8 cellular contexts compared by ENCODE assay signal in genomic region chr15:70100495-70101331, GRCh38. TPM values are rescaled to one million over a fixed set of nuclear protein-coding genes. Genes with fewer than 3 reads are reported as not detected.
DNase-seq lines count a peak whose midpoint lies in the region; ATAC-seq and TF ChIP-seq lines count a peak whose summit lies in the region.

No MANE protein-coding gene starts in this region.

- peaks cover 16% of the 10 kb centered on the region for H3K4me1 ChIP-seq in HUES64 (ENCODE audit: insufficient read depth, low read length)
- H3K4me1 ChIP-seq in iPS-15b (ENCODE audit: control insufficient read depth, insufficient read depth, low read length) = peaks cover 14% of the 10 kb centered on the region

- H3K4me3 Mint-ChIP-seq in activated naive CD8-positive, alpha-beta T cell treated with anti-CD3 and anti-CD28 coated beads, Interleukin-2, amount 10 ng/mL, durations not matched to agents 7 days and 5 days = peak overlapping the region; percentile 99

- no peaks in the 10 kb centered on the region for H3K9me3 Mint-ChIP-seq in activated naive CD8-positive, alpha-beta T cell treated with anti-CD3 and anti-CD28 coated beads, Interleukin-2, amount 10 ng/mL, durations not matched to agents 7 days and 5 days

- no peaks in the 10 kb centered on the region for H3K36me3 ChIP-seq in HUES64 (ENCODE audit: insufficient read depth, low read length)
- no peaks in the 10 kb centered on the region for H3K36me3 ChIP-seq in iPS-15b (ENCODE audit: control insufficient read depth, insufficient read depth, low read length)

- no peaks in the 10 kb centered on the region for H3K9me3 ChIP-seq in HUES64 (ENCODE audit: insufficient read depth, low read depth, low read length)
- H3K9me3 ChIP-seq in iPS-15b (ENCODE audit: control insufficient read depth, insufficient read depth, low read length) = no peaks in the 10 kb centered on the region

- peaks cover 38% of the 10 kb centered on the region for H3K4me1 Mint-ChIP-seq in activated naive CD8-positive, alpha-beta T cell treated with anti-CD3 and anti-CD28 coated beads, Interleukin-2, amount 10 ng/mL, durations not matched to agents 7 days and 5 days

- no peaks in the 10 kb centered on the region for H3K36me3 Mint-ChIP-seq in activated naive CD8-positive, alpha-beta T cell treated with anti-CD3 and anti-CD28 coated beads, Interleukin-2, amount 10 ng/mL, durations not matched to agents 7 days and 5 days

- H3K27me3 Mint-ChIP-seq in activated naive CD8-positive, alpha-beta T cell treated with anti-CD3 and anti-CD28 coated beads, Interleukin-2, amount 10 ng/mL, durations not matched to agents 7 days and 5 days = peaks cover 7% of the 10 kb centered on the region

- no peak for TF ChIP-seq CTCF in C4-2B (conservative IDR thresholded peaks at IDR 0.05)

- H3K9ac ChIP-seq in HUES64 (ENCODE audit: low read depth, low read length) = peak overlapping the region; percentile 11; the same call in 1 of the 2 replicates
- no peak overlapping the region for H3K9ac ChIP-seq in iPS-15b (ENCODE audit: low read depth, low read length)

- H3K27ac ChIP-seq in C4-2B = peak overlapping the region; percentile 95
- no peak overlapping the region; the same call in 1 of the 2 replicates for H3K27ac ChIP-seq in HUES64 (ENCODE audit: low read depth, low read length)

- peak; percentile 21 for ATAC-seq in activated naive CD8-positive, alpha-beta T cell treated with anti-CD3 and anti-CD28 coated beads, Interleukin-2, amount 10 ng/mL, durations not matched to agents 7 days and 5 days (ENCODE audit: low read depth)
- no peak for ATAC-seq in GM21381 (IDR thresholded peaks at IDR 0.05; ENCODE audit: unreplicated experiment)

- peak overlapping the region; percentile 43 for H3K4me3 ChIP-seq in HUES64 (ENCODE audit: low read length)
- H3K4me3 ChIP-seq in iPS-15b (ENCODE audit: low read depth, low read length) = peak overlapping the region; percentile 58

- WGBS in HUES64 = under 1% methylated on average over 53 of the region's 53 CpGs

- POLR2A ChIA-PET in activated naive CD8-positive, alpha-beta T cell treated with anti-CD3 and anti-CD28 coated beads, Interleukin-2, amount 10 ng/mL, durations not matched to agents 7 days and 5 days (lab: Charles Lee) = interaction anchor here (1.0 to 4.1 kb wide), 4 partner anchors 41 to 381 kb away, joined by 4 to 20 read pairs (median 10); no protein-coding TSS in a partner anchor

- H3K27me3 ChIP-seq in HUES64 (ENCODE audit: insufficient read depth, low read length) (peaks cover 22% of the 10 kb centered on the region), iPS-15b (ENCODE audit: control insufficient read depth, insufficient read depth, low read length) (peaks cover 20% of the 10 kb centered on the region)

- H3K27ac Mint-ChIP-seq in activated naive CD8-positive, alpha-beta T cell treated with anti-CD3 and anti-CD28 coated beads, Interleukin-2, amount 10 ng/mL, durations not matched to agents 7 days and 5 days = peak overlapping the region; percentile 67

- DNase-seq in T follicular helper cell (ENCODE audit: low read depth) (peak; percentile 59), dedifferentiated amniotic fluid mesenchymal stem cell (ENCODE audit: extremely low spot score) (no peak)
- DNase-seq in activated naive CD8-positive, alpha-beta T cell treated with anti-CD3 and anti-CD28 coated beads, Interleukin-2, amount 10 ng/mL, durations not matched to agents 7 days and 5 days = peak; percentile 80
- DNase-seq in stimulated activated CD4-positive, alpha-beta T cell treated with anti-CD3 and anti-CD28 coated beads, Interleukin-12 subunit alpha, Interleukin-12 subunit beta, amount 100 ng/mL, for 24 hours (ENCODE audit: low read depth in 2 of 2) = peak; percentile 46

RNA-seq across cellular contexts. Expression of gene TLE3, which starts 3.0 kb away (rescaled TPM):
- polyA plus RNA-seq in HUES64 (2013, experiment 1 of 2) = 39.0 TPM
- 44.4 TPM for polyA plus RNA-seq in HUES64 (2013, experiment 2 of 2)
- 10 to 100 TPM; 80.5 to 87.9 TPM for total RNA-seq in activated naive CD8-positive, alpha-beta T cell treated with anti-CD3 and anti-CD28 coated beads, Interleukin-2, amount 10 ng/mL, durations not matched to agents 7 days and 5 days
